11 cellular contexts compared by ENCODE assay signal in genomic region chr2:144471316-144472045, GRCh38. TPM values are rescaled to one million over a fixed set of nuclear protein-coding genes. Genes with fewer than 3 reads are reported as not detected.
DNase-seq lines count a peak whose midpoint lies in the region; ATAC-seq and TF ChIP-seq lines count a peak whose summit lies in the region.
"Had no signal": no experiment of that assay in that cellular context is flagged by ENCODE, and none has a peak within 500 bp of the region (broad histone marks: within the 10 kb centered on the region; RNA-seq: fewer than 3 reads in every experiment).

No MANE protein-coding gene starts in this region.

- H3K36me3 ChIP-seq in GM23338 (ENCODE audit: insufficient read depth) (no peaks in the 10 kb centered on the region), HUES64 (ENCODE audit: insufficient read depth, low read length) (no peaks in the 10 kb centered on the region; the same call in 1 of the 2 replicates)
- H3K36me3 ChIP-seq: pancreas, thoracic aorta had no signal

- CTCF ChIA-PET in activated CD4-positive, alpha-beta memory T cell treated with anti-CD3 and anti-CD28 coated beads, Interleukin-2, amount 10 ng/mL, durations not matched to agents 7 days and 5 days (lab: Charles Lee) = no interaction called here

- H3F3A ChIP-seq in GM23338 (replicated peaks; ENCODE audit: low read depth) = no peaks in the 10 kb centered on the region

- TF ChIP-seq CTCF in GM23338 (conservative IDR thresholded peaks at IDR 0.05; ENCODE audit: low read depth in 2 of 2) (no peak), nephron progenitor cell (IDR thresholded peaks at IDR 0.05) (no peak)

- H3K27me3 ChIP-seq in GM23338 (ENCODE audit: insufficient read depth) (no peaks in the 10 kb centered on the region), HUES64 (ENCODE audit: insufficient read depth, low read length) (no peaks in the 10 kb centered on the region)

- H3K4me1 ChIP-seq in GM23338 (ENCODE audit: insufficient read depth) = peaks cover 52% of the 10 kb centered on the region
- H3K4me1 ChIP-seq in HUES64 (ENCODE audit: insufficient read depth, low read length) = peaks cover 59% of the 10 kb centered on the region

- intact Hi-C loops in Right ventricle myocardium inferior (cut with DNase I) = no loop called here

- POLR2A ChIA-PET in activated CD4-positive, alpha-beta memory T cell treated with anti-CD3 and anti-CD28 coated beads, Interleukin-2, amount 10 ng/mL, durations not matched to agents 7 days and 5 days (lab: Charles Lee) = no interaction called here

- H3K9ac ChIP-seq in HUES64 (ENCODE audit: low read depth, low read length) = no peak overlapping the region

- peak overlapping the region; percentile 65 for H3K4me2 ChIP-seq in GM23338

- peak; percentile 84 for ATAC-seq in GM18868 (IDR thresholded peaks at IDR 0.05; ENCODE audit: unreplicated experiment)
- peak; percentile 88 for ATAC-seq in GM23338
- ATAC-seq in Right ventricle myocardium inferior = no peak
- ATAC-seq: pancreas had no signal

- H3K79me2 ChIP-seq in GM23338 (replicated peaks; ENCODE audit: insufficient read depth) = no peaks in the 10 kb centered on the region

- no peak overlapping the region for H3K27ac ChIP-seq in GM23338 (ENCODE audit: low read depth)
- H3K27ac ChIP-seq in HUES64 (ENCODE audit: low read depth, low read length) = peak overlapping the region; percentile 85
- H3K27ac ChIP-seq: pancreas, thoracic aorta had no signal

- H3K36me3 Mint-ChIP-seq in GM23338 (ENCODE audit: low read depth) (no peaks in the 10 kb centered on the region), nephron progenitor cell (ENCODE audit: low read depth) (no peaks in the 10 kb centered on the region)
- H3K36me3 Mint-ChIP-seq in activated CD4-positive, alpha-beta memory T cell treated with anti-CD3 and anti-CD28 coated beads, Interleukin-2, amount 10 ng/mL, durations not matched to agents 7 days and 5 days (ENCODE audit: low read depth) = peaks cover 4% of the 10 kb centered on the region

- H2AFZ ChIP-seq in GM23338 = no peak overlapping the region

- peaks cover 32% of the 10 kb centered on the region for H3K4me1 Mint-ChIP-seq in GM23338
- peaks cover 22% of the 10 kb centered on the region for H3K4me1 Mint-ChIP-seq in nephron progenitor cell
- H3K4me1 Mint-ChIP-seq in activated CD4-positive, alpha-beta memory T cell treated with anti-CD3 and anti-CD28 coated beads, Interleukin-2, amount 10 ng/mL, durations not matched to agents 7 days and 5 days = peaks cover 16% of the 10 kb centered on the region

- H3K4me3 ChIP-seq in GM23338 (peak overlapping the region; percentile 16; the same call in 1 of the 2 replicates), HUES64 (ENCODE audit: low read length) (peak overlapping the region; percentile 22; the same call in 1 of the 2 replicates)
- H3K4me3 ChIP-seq: pancreas, thoracic aorta had no signal

- peak overlapping the region; percentile 45 for H3K27ac Mint-ChIP-seq in GM23338
- H3K27ac Mint-ChIP-seq in nephron progenitor cell = peak overlapping the region; percentile 39
- H3K27ac Mint-ChIP-seq in activated CD4-positive, alpha-beta memory T cell treated with anti-CD3 and anti-CD28 coated beads, Interleukin-2, amount 10 ng/mL, durations not matched to agents 7 days and 5 days = no peak overlapping the region

- peak overlapping the region; percentile 52 for H3K4me3 Mint-ChIP-seq in GM23338
- H3K4me3 Mint-ChIP-seq in nephron progenitor cell = peak overlapping the region; percentile 31
- no peak overlapping the region for H3K4me3 Mint-ChIP-seq in activated CD4-positive, alpha-beta memory T cell treated with anti-CD3 and anti-CD28 coated beads, Interleukin-2, amount 10 ng/mL, durations not matched to agents 7 days and 5 days

- WGBS in HUES64 = no CpG with 5 or more reads among the region's 2 CpGs

- H3K27me3 Mint-ChIP-seq in GM23338 (ENCODE audit: insufficient read depth, low read depth, poor library complexity) (no peaks in the 10 kb centered on the region), nephron progenitor cell (ENCODE audit: low read depth, poor library complexity) (no peaks in the 10 kb centered on the region)
- no peaks in the 10 kb centered on the region for H3K27me3 Mint-ChIP-seq in activated CD4-positive, alpha-beta memory T cell treated with anti-CD3 and anti-CD28 coated beads, Interleukin-2, amount 10 ng/mL, durations not matched to agents 7 days and 5 days

- no peaks in the 10 kb centered on the region for H4K20me1 ChIP-seq in GM23338 (replicated peaks; ENCODE audit: insufficient read depth)

- H3K9me3 Mint-ChIP-seq in GM23338 (no peaks in the 10 kb centered on the region), nephron progenitor cell (no peaks in the 10 kb centered on the region)
- no peaks in the 10 kb centered on the region for H3K9me3 Mint-ChIP-seq in activated CD4-positive, alpha-beta memory T cell treated with anti-CD3 and anti-CD28 coated beads, Interleukin-2, amount 10 ng/mL, durations not matched to agents 7 days and 5 days

- DNase-seq in GM23338 (ENCODE audit: low spot score) (peak; percentile 56), nephron progenitor cell (no peak), Right ventricle myocardium inferior (ENCODE audit: missing footprints) (no peak)
- DNase-seq in activated CD8-positive, alpha-beta memory T cell treated with anti-CD3 and anti-CD28 coated beads, Interleukin-2, amount 50 U/mL, for 4 hours = no peak
- no peak for DNase-seq in activated CD4-positive, alpha-beta memory T cell treated with anti-CD3 and anti-CD28 coated beads, Interleukin-2, amount 10 ng/mL, durations not matched to agents 7 days and 5 days
- DNase-seq in activated CD4-positive, alpha-beta T cell treated with anti-CD3 and anti-CD28 coated beads, Interleukin-2, amount 50 U/mL, for 4 hours = no peak
- DNase-seq: NCI-H526, pancreas had no signal

- H3K9me3 ChIP-seq in HUES64 (ENCODE audit: insufficient read depth, low read depth, low read length) = no peaks in the 10 kb centered on the region
- H3K9me3 ChIP-seq: pancreas, thoracic aorta had no signal

- H3K9me2 ChIP-seq in GM23338 (ENCODE audit: insufficient read depth) = no peaks in the 10 kb centered on the region

TF ChIP-seq in GM23338, 12 proteins besides CTCF, POLR2A, EP300 and RAD21 (continues in another document):
- no peak for TF ChIP-seq POLR2AphosphoS5 (IDR thresholded peaks at IDR 0.05; ENCODE audit: low read depth)

RNA-seq across cellular contexts. Expression of gene ZEB2, which starts 48.4 kb away (rescaled TPM):
- 0.08 TPM in 1 of 2 replicates, not detected in the other for total RNA-seq in GM23338 (2014; rRNA removed; shearing (Covaris generic))
- polyA plus RNA-seq in GM23338 (2016; fragmentation: Nextera tagmentation; extraction: Ambion mirVana) = 0.07 and 0.45 TPM in 2 replicates
- 16.7 TPM for polyA plus RNA-seq in HUES64 (2013, experiment 1 of 2)
- 24.0 TPM for polyA plus RNA-seq in HUES64 (2013, experiment 2 of 2)
- total RNA-seq in activated CD4-positive, alpha-beta memory T cell treated with anti-CD3 and anti-CD28 coated beads, Interleukin-2, amount 10 ng/mL, durations not matched to agents 7 days and 5 days = 10 to 100 TPM; 19.4 to 20.6 TPM
- 89.0 TPM for total RNA-seq in Right ventricle myocardium inferior

Comparison
In these comparisons a context has a peak if more than half of its experiments do, and no peak if none do; other contexts are left out.
1. RNA of gene ZEB2, which starts 48.4 kb away (total RNA-seq): 89.0 TPM in Right ventricle myocardium inferior (single experiment) and 19.4 to 20.6 TPM in activated CD4-positive, alpha-beta memory T cell treated with anti-CD3 and anti-CD28 coated beads, Interleukin-2, amount 10 ng/mL, durations not matched to agents 7 days and 5 days; 0.08 TPM in GM23338; every median in the first group is over 10 times any median in the second.